In genomic region chr15:93274276-93274675, GRCh38 we compare ENCODE assay signal across 15 cellular contexts.
"Had no signal": no experiment of that assay in that cellular context is flagged by ENCODE, and none has a peak within 500 bp of the region (broad histone marks: within the 10 kb centered on the region; RNA-seq: fewer than 3 reads in every experiment).

No MANE protein-coding gene starts in this region.

- H3K27ac ChIP-seq: brain microvascular endothelial cell, colonic mucosa, thyroid gland had no signal

- H3K27me3 ChIP-seq: brain microvascular endothelial cell, colonic mucosa, thyroid gland had no signal

- H3K4me3 Mint-ChIP-seq: activated CD4-positive, alpha-beta T cell treated with anti-CD3 and anti-CD28 coated beads, Interleukin-2, amount 10 ng/mL, durations not matched to agents 24 days and 14 days; activated CD8-positive, alpha-beta T cell treated with anti-CD3 and anti-CD28 coated beads for 36 hours; activated naive CD4-positive, alpha-beta T cell treated with anti-CD3 and anti-CD28 coated beads for 36 hours; activated T-cell treated with anti-CD3 and anti-CD28 coated beads, Interleukin-2, amount 50 U/mL, for 4 hours; central memory CD8-positive, alpha-beta T cell; naive thymus-derived CD8-positive, alpha-beta T cell had no signal

- H3K4me1 Mint-ChIP-seq: activated CD4-positive, alpha-beta T cell treated with anti-CD3 and anti-CD28 coated beads, Interleukin-2, amount 10 ng/mL, durations not matched to agents 24 days and 14 days; central memory CD8-positive, alpha-beta T cell; naive thymus-derived CD8-positive, alpha-beta T cell had no signal

- H3K9me3 Mint-ChIP-seq: activated CD4-positive, alpha-beta T cell treated with anti-CD3 and anti-CD28 coated beads, Interleukin-2, amount 10 ng/mL, durations not matched to agents 24 days and 14 days; activated naive CD4-positive, alpha-beta T cell treated with anti-CD3 and anti-CD28 coated beads for 36 hours; activated T-cell treated with anti-CD3 and anti-CD28 coated beads, Interleukin-2, amount 50 U/mL, for 4 hours; central memory CD8-positive, alpha-beta T cell had no signal

- H3K27ac Mint-ChIP-seq: activated CD4-positive, alpha-beta T cell treated with anti-CD3 and anti-CD28 coated beads, Interleukin-2, amount 10 ng/mL, durations not matched to agents 24 days and 14 days; activated CD8-positive, alpha-beta T cell treated with anti-CD3 and anti-CD28 coated beads for 36 hours; activated naive CD4-positive, alpha-beta T cell treated with anti-CD3 and anti-CD28 coated beads for 36 hours; naive thymus-derived CD8-positive, alpha-beta T cell; progenitor cell of endocrine pancreas had no signal

- H3K27me3 Mint-ChIP-seq: activated CD8-positive, alpha-beta T cell treated with anti-CD3 and anti-CD28 coated beads for 36 hours had no signal

- H3K4me3 ChIP-seq: colonic mucosa, thyroid gland had no signal

- H3K4me1 ChIP-seq: colonic mucosa, thyroid gland had no signal

- DNase-seq: activated CD4-positive, alpha-beta T cell treated with anti-CD3 and anti-CD28 coated beads, Interleukin-2, amount 10 ng/mL, durations not matched to agents 24 days and 14 days; activated CD4-positive, CD25-positive, alpha-beta regulatory T cell; activated CD8-positive, alpha-beta T cell treated with anti-CD3 and anti-CD28 coated beads for 36 hours; activated naive CD4-positive, alpha-beta T cell treated with anti-CD3 and anti-CD28 coated beads for 36 hours; activated T-cell treated with anti-CD3 and anti-CD28 coated beads, Interleukin-2, amount 50 U/mL, for 4 hours; brain microvascular endothelial cell; colonic mucosa; naive thymus-derived CD8-positive, alpha-beta T cell; nucleus accumbens; stimulated activated CD4-positive, alpha-beta T cell treated with anti-CD3 and anti-CD28 coated beads, Interleukin-12 subunit alpha, Interleukin-12 subunit beta, amount 100 ng/mL, for 4 hours; stimulated activated CD4-positive, alpha-beta T cell treated with anti-CD3 and anti-CD28 coated beads, Interleukin-1b, Interleukin-23, amount 100 ng/mL, for 48 hours; stimulated activated naive CD4-positive, alpha-beta T cell treated with Interleukin-2 at 50 U/mL for 16 hours; thyroid gland had no signal

- H3K9me3 ChIP-seq: colonic mucosa, thyroid gland had no signal

- H3K36me3 ChIP-seq: brain microvascular endothelial cell, colonic mucosa, thyroid gland had no signal
